In genomic region chr4:174213734-174214101, GRCh38 we compare ENCODE assay signal across 14 cellular contexts.
DNase-seq lines count a peak whose midpoint lies in the region; ATAC-seq, FAIRE-seq and TF ChIP-seq lines count a peak whose summit lies in the region.
"Had no signal": no experiment of that assay in that cellular context is flagged by ENCODE, and none has a peak within 500 bp of the region (broad histone marks: within the 10 kb centered on the region; RNA-seq: fewer than 3 reads in every experiment).

No MANE protein-coding gene starts in this region.

- no peaks in the 10 kb centered on the region for H4K20me1 ChIP-seq in keratinocyte (ENCODE audit: control insufficient read depth, extremely low read depth, insufficient read depth, low read length)

- H3K4me3 ChIP-seq in keratinocyte (ENCODE audit: control insufficient read depth in 2 of 3, extremely low read depth in 1 of 3, insufficient read depth in 2 of 3, low read depth in 1 of 3, low read length in 3 of 3) = peak overlapping the region in 1 of 3 experiments; percentile 53
- peak overlapping the region; percentile 47 to 56 (median 50) for H3K4me3 ChIP-seq in subcutaneous abdominal adipose tissue (ENCODE audit: low read depth in 1 of 5, low read length in 5 of 5)

- no peak for TF ChIP-seq CTCF in keratinocyte (optimal IDR thresholded peaks at IDR 0.05 in 1 of 3, IDR thresholded peaks at IDR 0.05 in 1 of 3, conservative IDR thresholded peaks at IDR 0.05 in 1 of 3; ENCODE audit: extremely low read depth in 1 of 3, insufficient read depth in 2 of 3, low read length in 3 of 3)

- H3K4me2 ChIP-seq in keratinocyte (ENCODE audit: control insufficient read depth, extremely low read depth, insufficient read depth, low read depth, low read length) = peak overlapping the region; percentile 83

- no peak overlapping the region for H3K27ac Mint-ChIP-seq in activated naive CD4-positive, alpha-beta T cell treated with anti-CD3 and anti-CD28 coated beads, Interleukin-2, amount 10 ng/mL, durations not matched to agents 7 days and 5 days
- no peak overlapping the region for H3K27ac Mint-ChIP-seq in activated T-cell treated with anti-CD3 and anti-CD28 coated beads, Interleukin-2, amount 50 U/mL, for 72 hours

- H3K9me1 ChIP-seq in keratinocyte (ENCODE audit: control insufficient read depth, extremely low read depth, insufficient read depth, low read length) = no peaks in the 10 kb centered on the region

- no peak overlapping the region for H3K9ac ChIP-seq in keratinocyte (ENCODE audit: control insufficient read depth, extremely low read depth, insufficient read depth, low read length)
- peak overlapping the region in 1 of 5 donors; percentile 52 for H3K9ac ChIP-seq in subcutaneous abdominal adipose tissue (ENCODE audit: low read length in 5 of 5)

- H3K4me1 ChIP-seq in keratinocyte (ENCODE audit: control insufficient read depth, extremely low read depth, insufficient read depth, low read length) (peaks cover 15% of the 10 kb centered on the region), subcutaneous abdominal adipose tissue (ENCODE audit: control insufficient read depth in 5 of 5, insufficient read depth in 5 of 5, low read length in 5 of 5) (peaks cover 0 to 48% (median 39%) of the 10 kb centered on the region in 5 donors)

- H3K36me3 ChIP-seq in keratinocyte (ENCODE audit: control insufficient read depth in 2 of 2, extremely low read depth in 1 of 2, insufficient read depth in 2 of 2, low read length in 2 of 2) (no peaks in the 10 kb centered on the region), subcutaneous abdominal adipose tissue (ENCODE audit: control insufficient read depth in 5 of 5, insufficient read depth in 5 of 5, low read length in 5 of 5) (no peaks in the 10 kb centered on the region)
- H3K36me3 ChIP-seq: BE2C had no signal

- dilution Hi-C loops in keratinocyte (cut with MboI; ENCODE audit: extremely low pct_ligation_motif_present, low sequenced_read_pairs) = no loop called here

- H3K27ac ChIP-seq in keratinocyte (ENCODE audit: control insufficient read depth, insufficient read depth, low read length) (no peak overlapping the region), subcutaneous abdominal adipose tissue (ENCODE audit: low read depth, low read length) (no peak overlapping the region)
- H3K27ac ChIP-seq: VCaP had no signal

- peaks cover 3% of the 10 kb centered on the region for H3K36me3 Mint-ChIP-seq in activated naive CD4-positive, alpha-beta T cell treated with anti-CD3 and anti-CD28 coated beads, Interleukin-2, amount 10 ng/mL, durations not matched to agents 7 days and 5 days
- no peaks in the 10 kb centered on the region for H3K36me3 Mint-ChIP-seq in activated T-cell treated with anti-CD3 and anti-CD28 coated beads, Interleukin-2, amount 50 U/mL, for 72 hours (ENCODE audit: insufficient read depth in 2 of 2)

- CTCF ChIA-PET in activated naive CD4-positive, alpha-beta T cell treated with anti-CD3 and anti-CD28 coated beads, Interleukin-2, amount 10 ng/mL, durations not matched to agents 7 days and 5 days (lab: Charles Lee) = interaction anchor here (0.6 kb wide), 1 partner anchor 398 kb away, joined by 4 read pairs; no protein-coding TSS in a partner anchor

- peaks cover 44% of the 10 kb centered on the region for H3K4me1 Mint-ChIP-seq in activated naive CD4-positive, alpha-beta T cell treated with anti-CD3 and anti-CD28 coated beads, Interleukin-2, amount 10 ng/mL, durations not matched to agents 7 days and 5 days
- H3K4me1 Mint-ChIP-seq in activated T-cell treated with anti-CD3 and anti-CD28 coated beads, Interleukin-2, amount 50 U/mL, for 72 hours (ENCODE audit: low read depth) = peaks cover 47% of the 10 kb centered on the region

- H2AFZ ChIP-seq in keratinocyte (ENCODE audit: control insufficient read depth, low read length) = no peak overlapping the region

- peaks cover 86% of the 10 kb centered on the region for H3K27me3 Mint-ChIP-seq in activated naive CD4-positive, alpha-beta T cell treated with anti-CD3 and anti-CD28 coated beads, Interleukin-2, amount 10 ng/mL, durations not matched to agents 7 days and 5 days
- H3K27me3 Mint-ChIP-seq in activated T-cell treated with anti-CD3 and anti-CD28 coated beads, Interleukin-2, amount 50 U/mL, for 72 hours (ENCODE audit: low read depth) = peaks cover 93% of the 10 kb centered on the region

- no peak for DNase-seq in activated naive CD4-positive, alpha-beta T cell treated with anti-CD3 and anti-CD28 coated beads, Interleukin-2, amount 10 ng/mL, durations not matched to agents 7 days and 5 days
- no peak for DNase-seq in activated naive CD4-positive, alpha-beta T cell treated with Interleukin-2 at 50 U/mL for 16 hours
- no peak for DNase-seq in activated T-cell treated with anti-CD3 and anti-CD28 coated beads, Interleukin-2, amount 50 U/mL, for 72 hours
- DNase-seq in keratinocyte (ENCODE audit: low read depth, low spot score) (no peak), HuH-7 (ENCODE audit: low spot score) (no peak), UCSD-AML1 (lab: John Stamatoyannopoulos, UW; ENCODE audit: unreplicated experiment) (no peak), GM19239 (ENCODE audit: insufficient read length, low spot score) (no peak)
- DNase-seq: BE2C; Karpas-422; stimulated activated CD4-positive, alpha-beta T cell treated with anti-CD3 and anti-CD28 coated beads, Interleukin-12 subunit alpha, Interleukin-12 subunit beta, amount 100 ng/mL, for 4 hours had no signal

- H3K27me3 ChIP-seq in keratinocyte (ENCODE audit: control insufficient read depth, extremely low read depth, insufficient read depth, low read length) = peaks cover 70% of the 10 kb centered on the region
- H3K27me3 ChIP-seq in subcutaneous abdominal adipose tissue (ENCODE audit: control insufficient read depth in 5 of 5, insufficient read depth in 4 of 5, low read length in 5 of 5) = peaks cover 42 to 71% (median 61%) of the 10 kb centered on the region in 5 donors
- H3K27me3 ChIP-seq: BE2C had no signal

- no peak for FAIRE-seq in keratinocyte (lab: Jason Lieb, UNC)
- FAIRE-seq in GM19239 (lab: Jason Lieb, UNC) = no peak
- FAIRE-seq: bronchial epithelial cell, urothelium cell line had no signal

- peak in 1 of 2 donors; percentile 9 for ATAC-seq in activated T-cell treated with anti-CD3 and anti-CD28 coated beads, Interleukin-2, amount 50 U/mL, for 72 hours (replicated peaks in 1 of 2)

- H3K4me3 Mint-ChIP-seq in activated naive CD4-positive, alpha-beta T cell treated with anti-CD3 and anti-CD28 coated beads, Interleukin-2, amount 10 ng/mL, durations not matched to agents 7 days and 5 days = peak overlapping the region; percentile 29
- peak overlapping the region; percentile 69 to 81 for H3K4me3 Mint-ChIP-seq in activated T-cell treated with anti-CD3 and anti-CD28 coated beads, Interleukin-2, amount 50 U/mL, for 72 hours

- no peaks in the 10 kb centered on the region for H3K9me3 Mint-ChIP-seq in activated naive CD4-positive, alpha-beta T cell treated with anti-CD3 and anti-CD28 coated beads, Interleukin-2, amount 10 ng/mL, durations not matched to agents 7 days and 5 days
- H3K9me3 Mint-ChIP-seq in activated T-cell treated with anti-CD3 and anti-CD28 coated beads, Interleukin-2, amount 50 U/mL, for 72 hours = no peaks in the 10 kb centered on the region

- H3K79me2 ChIP-seq in keratinocyte (ENCODE audit: control insufficient read depth, insufficient read depth, low read length) = no peaks in the 10 kb centered on the region

- H3K9me3 ChIP-seq in keratinocyte (ENCODE audit: control insufficient read depth, low read depth, low read length) = no peaks in the 10 kb centered on the region
- H3K9me3 ChIP-seq in subcutaneous abdominal adipose tissue (ENCODE audit: control insufficient read depth in 5 of 5, low read length in 5 of 5) = no peaks in the 10 kb centered on the region
- H3K9me3 ChIP-seq: BE2C had no signal
